In the genomic region with DNA sequence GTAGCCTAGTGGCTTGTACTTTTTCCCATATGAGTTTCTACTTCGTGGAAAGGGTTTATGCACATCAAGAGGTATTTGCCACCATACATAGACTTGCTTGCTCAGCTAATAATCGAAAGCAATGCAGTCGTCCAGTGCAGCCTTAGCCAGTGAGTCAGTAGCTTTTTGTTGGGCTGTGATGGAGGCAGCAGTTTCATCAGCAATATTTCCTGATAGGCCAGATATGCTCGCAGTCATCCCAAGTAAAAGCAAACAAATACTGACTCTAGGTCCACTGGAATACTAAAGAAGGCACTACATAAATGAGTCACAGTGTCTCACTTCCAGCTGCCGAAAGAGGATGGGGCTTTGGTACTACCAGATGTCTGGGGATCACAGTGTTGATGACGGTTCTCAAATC, we compare ENCODE assay signal across 14 cellular contexts. TPM values are rescaled to one million over a fixed set of nuclear protein-coding genes. Genes with fewer than 3 reads are reported as not detected.
DNase-seq lines count a peak whose midpoint lies in the region; ATAC-seq, FAIRE-seq and TF ChIP-seq lines count a peak whose summit lies in the region.
"Had no signal": no experiment of that assay in that cellular context is flagged by ENCODE, and none has a peak within 500 bp of the region (broad histone marks: within the 10 kb centered on the region; RNA-seq: fewer than 3 reads in every experiment).

No MANE protein-coding gene starts in this region.

- 50 to 68% (median 59%) methylated on average over 6 of the region's 6 CpGs for WGBS in small intestine, 3 donors

- FAIRE-seq in small intestine (lab: Jason Lieb, UNC) = no peak
- FAIRE-seq: endometrium had no signal

- no peaks in the 10 kb centered on the region for H3K36me3 ChIP-seq in small intestine (ENCODE audit: control insufficient read depth in 2 of 2, insufficient read depth in 2 of 2, low read length in 2 of 2)
- H3K36me3 ChIP-seq: tibial nerve had no signal

- TF ChIP-seq CTCF in fibroblast of mammary gland (conservative IDR thresholded peaks at IDR 0.05; ENCODE audit: control insufficient read depth, insufficient read depth, low read depth, low read length) = no peak

- ATAC-seq in GM18861 (IDR thresholded peaks at IDR 0.05; ENCODE audit: unreplicated experiment) = no peak
- no peak for ATAC-seq in GM21515 (IDR thresholded peaks at IDR 0.05; ENCODE audit: unreplicated experiment)

- peak; percentile 4 for DNase-seq in NCI-H748 (lab: John Stamatoyannopoulos, UW; ENCODE audit: unreplicated experiment)
- DNase-seq in NCI-H748 treated with DMSO at 0.1 percent for 48 hours (lab: John Stamatoyannopoulos, UW) = no peak
- DNase-seq in SW480 (ENCODE audit: low spot score) = peak; percentile 17
- DNase-seq in fibroblast of mammary gland (ENCODE audit: low read depth) = peak; percentile 95
- peak; percentile 5 for DNase-seq in small intestine
- DNase-seq in stimulated activated CD4-positive, alpha-beta T cell treated with anti-CD3 and anti-CD28 coated beads, Interleukin-1b, Interleukin-23, amount 100 ng/mL, for 48 hours = no peak
- DNase-seq: H7; NCI-H2081 treated with DMSO at 0.1 percent for 48 hours; stimulated activated CD4-positive, alpha-beta T cell treated with anti-CD3 and anti-CD28 coated beads, Interleukin-2, amount 100 ng/mL, for 48 hours had no signal

- H3K9me3 ChIP-seq in small intestine (ENCODE audit: control insufficient read depth, low read depth) = no peaks in the 10 kb centered on the region

- H3K27ac ChIP-seq in small intestine (ENCODE audit: low read depth in 1 of 2, low read length in 1 of 2) = no peak overlapping the region
- H3K27ac ChIP-seq: 22Rv1, tibial nerve had no signal

- no peak overlapping the region for H3K4me3 ChIP-seq in fibroblast of mammary gland (ENCODE audit: control insufficient read depth, low read depth, low read length)
- no peak overlapping the region for H3K4me3 ChIP-seq in small intestine (ENCODE audit: low read depth in 1 of 2, low read length in 2 of 2)
- H3K4me3 ChIP-seq: tibial nerve had no signal

- H3K4me1 ChIP-seq in small intestine (ENCODE audit: control insufficient read depth in 2 of 2, insufficient read depth in 1 of 2, low read depth in 1 of 2, low read length in 1 of 2) = no peaks in the 10 kb centered on the region

- H3K27me3 ChIP-seq in small intestine (ENCODE audit: control insufficient read depth in 2 of 2, insufficient read depth in 2 of 2, low read length in 2 of 2) = peaks cover 0 to 2% of the 10 kb centered on the region in 2 donors
- H3K27me3 ChIP-seq: tibial nerve had no signal

RNA-seq across cellular contexts. Expression of a gene that starts 2.1 kb away (rescaled TPM):
- 10 to 100 TPM; 12.2 to 21.9 (median 13.7) TPM for polyA plus RNA-seq in small intestine

Comparison
In these comparisons a context has a peak if more than half of its experiments do, and no peak if none do; other contexts are left out.
1. DNase-seq: peak in NCI-H748 (single experiment), SW480 (single experiment), fibroblast of mammary gland (single experiment) and small intestine (single experiment); none in NCI-H748 treated with DMSO at 0.1 percent for 48 hours (single experiment) and stimulated activated CD4-positive, alpha-beta T cell treated with anti-CD3 and anti-CD28 coated beads, Interleukin-1b, Interleukin-23, amount 100 ng/mL, for 48 hours (single experiment).